Comparison of ENCODE assay signal across 9 cellular contexts in genomic region chr6:37860226-37860839, GRCh38. TPM values are rescaled to one million over a fixed set of nuclear protein-coding genes. Genes with fewer than 3 reads are reported as not detected.
DNase-seq lines count a peak whose midpoint lies in the region; ATAC-seq, FAIRE-seq and TF ChIP-seq lines count a peak whose summit lies in the region.
"Had no signal": no experiment of that assay in that cellular context is flagged by ENCODE, and none has a peak within 500 bp of the region (broad histone marks: within the 10 kb centered on the region; RNA-seq: fewer than 3 reads in every experiment).

No MANE protein-coding gene starts in this region.

- ATAC-seq in GM21737 (IDR thresholded peaks at IDR 0.05; ENCODE audit: unreplicated experiment) (no peak), HG03439 (IDR thresholded peaks at IDR 0.05; ENCODE audit: unreplicated experiment) (no peak)

- DNase-seq in SJSA1 (ENCODE audit: low read depth in 1 of 2, low spot score in 2 of 2) (peak; percentile 19 to 47), fibroblast of pulmonary artery (ENCODE audit: low read depth) (peak; percentile 67), smooth muscle cell (lab: John Stamatoyannopoulos, UW; ENCODE audit: unreplicated experiment) (no peak), HTR-8/SVneo (ENCODE audit: insufficient read length, low spot score) (no peak)

- H3F3A ChIP-seq in smooth muscle cell (ENCODE audit: low read depth) = no peaks in the 10 kb centered on the region

- H3K9ac ChIP-seq in smooth muscle cell (ENCODE audit: low read depth) = no peak overlapping the region

- TF ChIP-seq CTCF in C4-2B (conservative IDR thresholded peaks at IDR 0.05) (peak; percentile 81), GM12875 (IDR thresholded peaks at IDR 0.05; ENCODE audit: borderline replicate concordance, insufficient read depth, low read depth, low read length) (peak; percentile 29; the same call in 1 of the 2 replicates), fibroblast of pulmonary artery (IDR thresholded peaks at IDR 0.05; ENCODE audit: low read length, missing control alignments) (peak; percentile 78), smooth muscle cell (IDR thresholded peaks at IDR 0.05; ENCODE audit: borderline replicate concordance, insufficient read depth, poor library complexity, severe bottlenecking) (peak; percentile 66)

- H2AFZ ChIP-seq in smooth muscle cell (ENCODE audit: low read depth) = no peak overlapping the region

- H3K79me2 ChIP-seq in smooth muscle cell (ENCODE audit: low read depth) = peaks cover 100% of the 10 kb centered on the region

- WGBS in smooth muscle cell (ENCODE audit: low lambda C conversion rate) = 76% methylated on average over 1 of the region's 1 CpG

- H3K4me1 ChIP-seq in SJSA1 (replicated peaks) = peaks cover 8% of the 10 kb centered on the region
- no peaks in the 10 kb centered on the region for H3K4me1 ChIP-seq in smooth muscle cell (ENCODE audit: low read depth)

- peaks cover 100% of the 10 kb centered on the region for H4K20me1 ChIP-seq in smooth muscle cell (ENCODE audit: low read depth)

- H3K27me3 ChIP-seq in SJSA1 (replicated peaks) (no peaks in the 10 kb centered on the region), smooth muscle cell (ENCODE audit: low read depth) (no peaks in the 10 kb centered on the region)

- no peak overlapping the region for H3K4me2 ChIP-seq in smooth muscle cell

- no peak overlapping the region for H3K4me3 ChIP-seq in GM12875 (ENCODE audit: low read depth, low read length)
- no peak overlapping the region for H3K4me3 ChIP-seq in SJSA1
- H3K4me3 ChIP-seq in fibroblast of pulmonary artery (replicated peaks; ENCODE audit: low read depth, low read length) = no peak overlapping the region
- H3K4me3 ChIP-seq in smooth muscle cell = no peak overlapping the region
- H3K4me3 ChIP-seq: SK-N-MC had no signal

- H3K27ac ChIP-seq in C4-2B (no peak overlapping the region), SJSA1 (no peak overlapping the region), smooth muscle cell (ENCODE audit: low read depth) (no peak overlapping the region)
- H3K27ac ChIP-seq: SK-N-MC had no signal

- H3K36me3 ChIP-seq in SJSA1 (peaks cover 3% of the 10 kb centered on the region; the same call in 1 of the 2 replicates), smooth muscle cell (ENCODE audit: low read depth) (no peaks in the 10 kb centered on the region)

- H3K9me3 ChIP-seq in SJSA1 (replicated peaks) (no peaks in the 10 kb centered on the region), smooth muscle cell (replicated peaks; ENCODE audit: low read depth) (no peaks in the 10 kb centered on the region)

- FAIRE-seq in HTR-8/SVneo (lab: Jason Lieb, UNC) = no peak

RNA-seq across cellular contexts. Expression of gene ZFAND3, which starts 40.8 kb away (rescaled TPM):
- total RNA-seq in SJSA1 (2014; rRNA removed; shearing (Covaris generic)) = 15.2 and 24.4 TPM in 2 replicates
- 27.6 and 33.3 TPM in 2 replicates for total RNA-seq in smooth muscle cell
- 40.5 and 52.3 TPM in 2 replicates for polyA plus RNA-seq in smooth muscle cell

Comparison
In these comparisons a context has a peak if more than half of its experiments do, and no peak if none do; other contexts are left out.
1. CTCF ChIP-seq: peak in every context shown above with its lines; median percentile 81 in C4-2B; 78 in fibroblast of pulmonary artery; 66 in smooth muscle cell; 29 in GM12875.
2. DNase-seq: peak in SJSA1 (2 of 2) and fibroblast of pulmonary artery (single experiment); none in smooth muscle cell (single experiment) and HTR-8/SVneo (single experiment).